In genomic region chr19:52142001-52142595, GRCh38 we compare ENCODE assay signal across 13 cellular contexts.
"Had no signal": no experiment of that assay in that cellular context is flagged by ENCODE, and none has a peak within 500 bp of the region (broad histone marks: within the 10 kb centered on the region; RNA-seq: fewer than 3 reads in every experiment).

No MANE protein-coding gene starts in this region.

- H3K4me2 ChIP-seq: hepatocyte had no signal

- H3K9me3 ChIP-seq: ascending aorta, thoracic aorta, vagina had no signal

- H3K27ac ChIP-seq: ascending aorta, cardiac muscle cell, hepatocyte, thoracic aorta, vagina had no signal

- H3K4me3 Mint-ChIP-seq: activated CD4-positive, alpha-beta memory T cell treated with anti-CD3 and anti-CD28 coated beads, Interleukin-2, amount 10 ng/mL, durations not matched to agents 7 days and 5 days; activated T-cell treated with anti-CD3 and anti-CD28 coated beads, Interleukin-2, amount 50 U/mL, for 72 hours; stimulated activated naive CD8-positive, alpha-beta T cell treated with anti-CD3 and anti-CD28 coated beads, Interleukin-15, amount 100 ng/mL, for 72 hours had no signal

- H3K27me3 ChIP-seq: ascending aorta, cardiac muscle cell, hepatocyte, vagina had no signal

- FAIRE-seq: colon had no signal

- H3K4me3 ChIP-seq: ascending aorta, cardiac muscle cell, hepatocyte, thoracic aorta, vagina had no signal

- H2AFZ ChIP-seq: hepatocyte had no signal

- DNase-seq: activated CD4-positive, alpha-beta memory T cell treated with anti-CD3 and anti-CD28 coated beads, Interleukin-2, amount 10 ng/mL, durations not matched to agents 7 days and 5 days; activated gamma-delta T cell treated with Interleukin-2 at 50 U/mL for 16 hours; activated T-cell treated with anti-CD3 and anti-CD28 coated beads, Interleukin-2, amount 50 U/mL, for 72 hours; retina; stimulated activated CD4-positive, alpha-beta T cell treated with anti-CD3 and anti-CD28 coated beads, Interleukin-4, amount 100 ng/mL, for 4 hours; stimulated activated naive CD8-positive, alpha-beta T cell treated with anti-CD3 and anti-CD28 coated beads, Interleukin-15, amount 100 ng/mL, for 72 hours; T-helper 2 cell had no signal

- H3K36me3 ChIP-seq: ascending aorta, cardiac muscle cell, thoracic aorta, vagina had no signal

- H3K27me3 Mint-ChIP-seq: activated CD4-positive, alpha-beta memory T cell treated with anti-CD3 and anti-CD28 coated beads, Interleukin-2, amount 10 ng/mL, durations not matched to agents 7 days and 5 days; stimulated activated naive CD8-positive, alpha-beta T cell treated with anti-CD3 and anti-CD28 coated beads, Interleukin-15, amount 100 ng/mL, for 72 hours had no signal

- H3K27ac Mint-ChIP-seq: activated CD4-positive, alpha-beta memory T cell treated with anti-CD3 and anti-CD28 coated beads, Interleukin-2, amount 10 ng/mL, durations not matched to agents 7 days and 5 days; activated T-cell treated with anti-CD3 and anti-CD28 coated beads, Interleukin-2, amount 50 U/mL, for 72 hours; stimulated activated naive CD8-positive, alpha-beta T cell treated with anti-CD3 and anti-CD28 coated beads, Interleukin-15, amount 100 ng/mL, for 72 hours had no signal

- ATAC-seq: activated T-cell treated with anti-CD3 and anti-CD28 coated beads, Interleukin-2, amount 50 U/mL, for 72 hours; stimulated activated naive CD8-positive, alpha-beta T cell treated with anti-CD3 and anti-CD28 coated beads, Interleukin-15, amount 100 ng/mL, for 72 hours had no signal
